In the genomic region with DNA sequence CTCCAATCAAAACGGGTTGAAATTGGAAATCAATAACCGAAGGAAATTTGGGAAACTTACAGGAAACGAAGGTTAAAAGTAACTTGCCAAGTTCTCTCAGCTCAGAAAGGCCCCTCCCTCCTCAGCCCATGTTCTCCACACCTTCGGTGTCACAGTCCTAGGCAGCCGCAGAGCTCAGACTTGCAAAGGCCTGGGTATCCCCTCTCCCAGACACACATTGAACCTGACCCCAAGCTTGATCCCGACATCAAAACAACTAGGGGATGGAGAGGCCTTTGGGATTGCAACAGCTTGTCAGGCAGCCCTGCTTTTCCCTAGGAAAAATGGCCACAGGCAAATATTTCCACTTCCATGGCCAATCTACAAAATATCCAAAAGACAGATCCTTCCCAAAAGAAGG, we compare ENCODE assay signal across 11 cellular contexts. TPM values are rescaled to one million over a fixed set of nuclear protein-coding genes. Genes with fewer than 3 reads are reported as not detected.
DNase-seq lines count a peak whose midpoint lies in the region; ATAC-seq and TF ChIP-seq lines count a peak whose summit lies in the region.
"Had no signal": no experiment of that assay in that cellular context is flagged by ENCODE, and none has a peak within 500 bp of the region (broad histone marks: within the 10 kb centered on the region; RNA-seq: fewer than 3 reads in every experiment).

No MANE protein-coding gene starts in this region.

- H3K9ac ChIP-seq in parathyroid adenoma: no peak overlapping the region

- H3K4me2 ChIP-seq in parathyroid adenoma (ENCODE audit: low read length): peak overlapping the region; percentile 39

- TF ChIP-seq CTCF in C4-2B (conservative IDR thresholded peaks at IDR 0.05) (no peak), RWPE1 (conservative IDR thresholded peaks at IDR 0.05; ENCODE audit: low read depth) (no peak), coronary artery (IDR thresholded peaks at IDR 0.05) (no peak), parathyroid adenoma (IDR thresholded peaks at IDR 0.05) (no peak)

- peaks cover 83% of the 10 kb centered on the region for H3K79me2 ChIP-seq in parathyroid adenoma

- H3K36me3 ChIP-seq in parathyroid adenoma (ENCODE audit: control insufficient read depth, insufficient read depth, low read length): no peaks in the 10 kb centered on the region

- ATAC-seq in HG03025 (IDR thresholded peaks at IDR 0.05; ENCODE audit: low FRiP score, unreplicated experiment): no peak
- no peak for ATAC-seq in HG03439 (IDR thresholded peaks at IDR 0.05; ENCODE audit: unreplicated experiment)

- H2AFZ ChIP-seq in parathyroid adenoma: no peak overlapping the region

- no peaks in the 10 kb centered on the region for H3K9me3 ChIP-seq in parathyroid adenoma (ENCODE audit: control insufficient read depth, low read length)

- H3K27ac ChIP-seq in C4-2B (peak overlapping the region; percentile 24; the same call in 1 of the 2 replicates), RWPE1 (peak overlapping the region; percentile 98), coronary artery (peak overlapping the region; percentile 44 to 96), parathyroid adenoma (peak overlapping the region; percentile 95)

- H3K4me1 ChIP-seq in parathyroid adenoma: peaks cover 78% of the 10 kb centered on the region

- DNase-seq in RWPE1 (ENCODE audit: low spot score): no peak
- no peak for DNase-seq in coronary artery (ENCODE audit: low spot score)
- DNase-seq in cerebellum (ENCODE audit: low spot score): no peak
- no peak for DNase-seq in NCI-H1417 (lab: John Stamatoyannopoulos, UW)
- DNase-seq: activated gamma-delta T cell treated with Interleukin-2 at 50 U/mL for 16 hours, NCI-H146, nucleus accumbens had no signal

- no peaks in the 10 kb centered on the region for H3K27me3 ChIP-seq in parathyroid adenoma (ENCODE audit: control insufficient read depth, insufficient read depth, low read length)

- CTCF ChIA-PET in RWPE1 (lab: Yijun Ruan, JAX): interaction anchor here (2.0 kb wide), 1 partner anchor 9 kb away, joined by 15 read pairs; no protein-coding TSS in a partner anchor

- POLR2A ChIA-PET in RWPE1 (lab: Yijun Ruan, JAX; ENCODE audit: low non-redundant PET): no interaction called here

- H3K4me3 ChIP-seq in coronary artery (no peak overlapping the region), parathyroid adenoma (ENCODE audit: low read depth, low read length) (no peak overlapping the region)

RNA-seq across cellular contexts. Expression of gene PNMA1, which starts 35.5 kb away (rescaled TPM):
- 69.8 TPM for total RNA-seq in cerebellum

Comparison
In these comparisons a context has a peak if more than half of its experiments do, and no peak if none do; other contexts are left out.
1. H3K27ac ChIP-seq: peak in every context shown above with its lines; median percentile 98 in RWPE1; 95 in parathyroid adenoma; 70 in coronary artery; 24 in C4-2B.